In the genomic region with DNA sequence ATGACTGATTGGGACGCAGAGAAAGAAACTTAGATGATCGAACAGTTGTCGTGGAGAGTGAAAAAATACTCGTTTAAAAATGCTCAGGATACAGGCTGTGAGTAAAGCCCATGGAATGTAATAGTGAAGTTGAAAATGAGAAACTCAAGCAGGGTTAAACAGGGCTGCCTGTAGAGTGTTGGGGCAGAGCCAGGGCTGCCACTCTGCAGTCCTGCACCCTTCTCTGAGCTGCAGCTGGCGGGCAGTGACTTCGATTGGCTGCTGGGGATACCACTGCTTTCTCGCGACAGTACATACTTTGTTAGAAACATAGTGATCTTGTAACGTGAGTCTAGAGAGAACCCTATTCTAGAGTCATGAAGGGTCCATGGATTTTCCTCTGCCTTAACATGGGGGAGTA, we compare ENCODE assay signal across 8 cellular contexts.
DNase-seq lines count a peak whose midpoint lies in the region; ATAC-seq and FAIRE-seq lines count a peak whose summit lies in the region.

No MANE protein-coding gene starts in this region.

- in situ Hi-C loops in Caki2 (cut with HindIII; ENCODE audit: low pct_unique_long_range_greater_than_20kb, low sequenced_read_pairs): no loop called here

- H4K91ac ChIP-seq in trophoblast cell (ENCODE audit: low read depth, low read length): no peak overlapping the region

- H3K4me3 ChIP-seq in SK-N-MC (peak overlapping the region; percentile 50), trophoblast cell (ENCODE audit: low read depth, low read length) (no peak overlapping the region)

- H2BK12ac ChIP-seq in trophoblast cell (ENCODE audit: low read length): peak overlapping the region; percentile 6

- no peak for FAIRE-seq in frontal cortex (lab: Jason Lieb, UNC)

- H3K4me1 ChIP-seq in trophoblast cell (ENCODE audit: control insufficient read depth in 1 of 2, insufficient read depth in 2 of 2, low read length in 2 of 2): peaks cover 27% of the 10 kb centered on the region in 2 experiments

- H3K9me3 ChIP-seq in SK-N-MC (ENCODE audit: low read depth, low read length) (no peaks in the 10 kb centered on the region), trophoblast cell (ENCODE audit: insufficient read depth, low read depth, low read length) (peaks cover 1% of the 10 kb centered on the region)

- H3K9ac ChIP-seq in SK-N-MC (ENCODE audit: insufficient read length) (peak overlapping the region; percentile 14), trophoblast cell (ENCODE audit: low read length) (no peak overlapping the region)

- H3K23ac ChIP-seq in trophoblast cell (ENCODE audit: low read length): no peak overlapping the region

- no peak for ATAC-seq in GM19351 (IDR thresholded peaks at IDR 0.05; ENCODE audit: unreplicated experiment)

- no peak overlapping the region for H4K8ac ChIP-seq in trophoblast cell (ENCODE audit: low read depth, low read length)

- H4K12ac ChIP-seq in trophoblast cell (ENCODE audit: low read depth, low read length): no peak overlapping the region

- H3K27ac ChIP-seq in SK-N-MC: peak overlapping the region; percentile 73; the same call in 1 of the 2 replicates
- H3K27ac ChIP-seq in trophoblast cell (ENCODE audit: low read depth, low read length): peak overlapping the region; percentile 78

- no peak overlapping the region for H2BK120ac ChIP-seq in trophoblast cell (ENCODE audit: insufficient read depth, low read length, poor library complexity)

- H3K79me2 ChIP-seq in trophoblast cell (ENCODE audit: control insufficient read depth, insufficient read depth, low read length, poor library complexity): peaks cover 4% of the 10 kb centered on the region

- no peak overlapping the region for H2AK5ac ChIP-seq in trophoblast cell (ENCODE audit: low read length)

- H3K36me3 ChIP-seq in SK-N-MC (ENCODE audit: insufficient read depth, low read length) (no peaks in the 10 kb centered on the region), trophoblast cell (ENCODE audit: control insufficient read depth in 1 of 2, insufficient read depth in 2 of 2, low read length in 2 of 2) (peaks cover 1 to 3% of the 10 kb centered on the region in 2 experiments)

- H3K79me1 ChIP-seq in trophoblast cell (ENCODE audit: low read length): peaks cover 11% of the 10 kb centered on the region

- peak; percentile 11 for DNase-seq in Caki2 (ENCODE audit: low read depth)
- no peak for DNase-seq in SK-N-MC (ENCODE audit: low read depth, low spot score)
- peak; percentile 41 to 55 for DNase-seq in frontal cortex (ENCODE audit: low spot score in 2 of 2)
- DNase-seq in trophoblast cell: peak in 1 of 2 donors; percentile 49
- no peak for DNase-seq in stimulated activated CD4-positive, alpha-beta T cell treated with anti-CD3 and anti-CD28 coated beads, Interleukin-4, amount 100 ng/mL, for 1 hour
- DNase-seq in posterior vena cava (ENCODE audit: low spot score): no peak
- DNase-seq in NCI-H1417 (lab: John Stamatoyannopoulos, UW): no peak

- no peak overlapping the region for H3K4ac ChIP-seq in trophoblast cell (ENCODE audit: low read depth, low read length)

- intact Hi-C loops in posterior vena cava (cut with DNase I): loop anchor here in 1 of 2 donors (10.0 kb wide), 1 partner anchor 56 kb away; no protein-coding TSS in a partner anchor

- WGBS in trophoblast cell (ENCODE audit: extremely low coverage, insufficient coverage, insufficient read length): no CpG with 5 or more reads among the region's 9 CpGs

- peak overlapping the region; percentile 62 for H2BK5ac ChIP-seq in trophoblast cell (ENCODE audit: low read depth, low read length, poor library complexity)

- H3K4me2 ChIP-seq in trophoblast cell (ENCODE audit: low read length): no peak overlapping the region

- peak overlapping the region; percentile 49 for H3K18ac ChIP-seq in trophoblast cell (ENCODE audit: low read length)

- no peaks in the 10 kb centered on the region for H3K27me3 ChIP-seq in trophoblast cell (ENCODE audit: insufficient read depth, low read length)

- H2AFZ ChIP-seq in trophoblast cell (ENCODE audit: insufficient read depth, low read length, poor library complexity): no peak overlapping the region

- H3K14ac ChIP-seq in trophoblast cell (ENCODE audit: low read length): peak overlapping the region; percentile 16

Comparison
In these comparisons a context has a peak if more than half of its experiments do, and no peak if none do; other contexts are left out.
1. DNase-seq: peak in Caki2 (single experiment) and frontal cortex (2 of 2); none in SK-N-MC (single experiment), stimulated activated CD4-positive, alpha-beta T cell treated with anti-CD3 and anti-CD28 coated beads, Interleukin-4, amount 100 ng/mL, for 1 hour (single experiment), posterior vena cava (single experiment) and NCI-H1417 (0 of 3).